9 cellular contexts compared by ENCODE assay signal in genomic region chr17:63497708-63498483, GRCh38. TPM values are rescaled to one million over a fixed set of nuclear protein-coding genes. Genes with fewer than 3 reads are reported as not detected.
DNase-seq lines count a peak whose midpoint lies in the region; ATAC-seq, FAIRE-seq and TF ChIP-seq lines count a peak whose summit lies in the region.
"Had no signal": no experiment of that assay in that cellular context is flagged by ENCODE, and none has a peak within 500 bp of the region (broad histone marks: within the 10 kb centered on the region; RNA-seq: fewer than 3 reads in every experiment).

No MANE protein-coding gene starts in this region.

- intact Hi-C loops in HepG2 (cut with micrococcal nuclease; ENCODE audit: unreplicated experiment): no loop called here
- intact Hi-C loops in posterior vena cava (cut with DNase I): no loop called here
- intact Hi-C loops in PC-9 (cut with micrococcal nuclease; ENCODE audit: unreplicated experiment): no loop called here

- TF ChIP-seq EP300 in HepG2 (IDR thresholded peaks at IDR 0.05; ENCODE audit: low read depth in 2 of 2, low read length in 2 of 2) (no peak), HepG2 (CRISPR knock-in tag; IDR thresholded peaks at IDR 0.05; ENCODE audit: borderline replicate concordance) (no peak)

- TF ChIP-seq RAD21 in HepG2 (CRISPR knock-in tag; IDR thresholded peaks at IDR 0.05): peak; percentile 57

- H3K27ac ChIP-seq in DND-41 (ENCODE audit: low read length) (no peak overlapping the region), SU-DHL-6 (ENCODE audit: low read depth, low read length) (no peak overlapping the region), HepG2 (ENCODE audit: extremely low read length, insufficient read depth, low read length) (no peak overlapping the region), PC-9 (no peak overlapping the region)

- FAIRE-seq in HepG2 (lab: Jason Lieb, UNC): peak; percentile 15

- H4K20me1 ChIP-seq in DND-41 (ENCODE audit: insufficient read depth, low read length): no peaks in the 10 kb centered on the region
- no peaks in the 10 kb centered on the region for H4K20me1 ChIP-seq in SU-DHL-6 (ENCODE audit: low read depth, low read length)
- no peaks in the 10 kb centered on the region for H4K20me1 ChIP-seq in HepG2 (ENCODE audit: insufficient read depth, low read length)
- H4K20me1 ChIP-seq in PC-9 (ENCODE audit: insufficient read depth): no peaks in the 10 kb centered on the region; the same call in 1 of the 2 replicates

- 54% methylated on average over 12 of the region's 16 CpGs for WGBS in HepG2 (ENCODE audit: low lambda C conversion rate)

- CTCF ChIA-PET in HepG2 (lab: Yijun Ruan, JAX; ENCODE audit: low intra/inter-chr PET ratio, low total read pairs): interaction anchor here (0.7 kb wide), 1 partner anchor 126 kb away, joined by 3 read pairs; no protein-coding TSS in a partner anchor
- CTCF ChIA-PET in PC-9 (lab: Charles Lee): no interaction called here

- ATAC-seq in DND-41 (ENCODE audit: insufficient read depth, low read depth) (peak; percentile 73; the same call in 2 of the 3 replicates), HepG2 (peak; percentile 86), HG03097 (IDR thresholded peaks at IDR 0.05; ENCODE audit: low FRiP score, unreplicated experiment) (no peak), GM21515 (IDR thresholded peaks at IDR 0.05; ENCODE audit: unreplicated experiment) (no peak)

- DNase-seq in DND-41: peak; percentile 38
- peak; percentile 53 for DNase-seq in Jurkat, Clone E6-1 (ENCODE audit: low read depth, low spot score)
- peak; percentile 62 for DNase-seq in HepG2 (ENCODE audit: low spot score)
- no peak for DNase-seq in posterior vena cava (ENCODE audit: low spot score)
- no peak for DNase-seq in PC-9
- DNase-seq: activated CD4-positive, CD25-positive, alpha-beta regulatory T cell had no signal

- TF ChIP-seq CTCF in DND-41 (IDR thresholded peaks at IDR 0.05; ENCODE audit: borderline replicate concordance, extremely low read depth, low read length, poor library complexity, severe bottlenecking) (peak; percentile 43), SU-DHL-6 (IDR thresholded peaks at IDR 0.05; ENCODE audit: insufficient read depth, low read length, poor library complexity, severe bottlenecking) (peak; percentile 17), HepG2 (CRISPR knock-in tag; IDR thresholded peaks at IDR 0.05) (peak; percentile 81), PC-9 (conservative IDR thresholded peaks at IDR 0.05) (no peak; the same call in 1 of the 2 replicates)

- BruUV-seq in HepG2 (replicated peaks; lab: Mats Ljungman, UMichigan) (no TSS peak), PC-9 (replicated peaks; lab: Mats Ljungman, UMichigan) (no TSS peak)

- no peaks in the 10 kb centered on the region for H3K4me1 ChIP-seq in DND-41 (ENCODE audit: insufficient read depth, low read length)
- H3K4me1 ChIP-seq in HepG2 (ENCODE audit: insufficient read depth, low read length): peaks cover 31% of the 10 kb centered on the region
- H3K4me1 ChIP-seq in PC-9 (replicated peaks; ENCODE audit: insufficient read depth): no peaks in the 10 kb centered on the region

- H3F3A ChIP-seq in SU-DHL-6 (ENCODE audit: insufficient read depth): no peaks in the 10 kb centered on the region
- no peaks in the 10 kb centered on the region for H3F3A ChIP-seq in PC-9 (ENCODE audit: insufficient read depth, low read depth)

- H3K36me3 ChIP-seq in DND-41 (ENCODE audit: insufficient read depth, low read length): no peaks in the 10 kb centered on the region
- H3K36me3 ChIP-seq in SU-DHL-6 (ENCODE audit: low read length): no peaks in the 10 kb centered on the region
- no peaks in the 10 kb centered on the region for H3K36me3 ChIP-seq in HepG2 (replicated peaks in 1 of 2; ENCODE audit: control insufficient read depth in 1 of 2, insufficient read depth in 2 of 2, low read length in 2 of 2)
- H3K36me3 ChIP-seq in PC-9 (ENCODE audit: low read depth): no peaks in the 10 kb centered on the region

- POLR2A ChIA-PET in HepG2 (lab: Yijun Ruan, JAX): no interaction called here
- POLR2A ChIA-PET in PC-9 (lab: Charles Lee; ENCODE audit: unreplicated experiment): interaction anchor here (0.5 to 0.6 kb wide), 2 partner anchors 12 to 124 kb away, joined by 4 to 36 read pairs; no protein-coding TSS in a partner anchor

- H3K27me3 ChIP-seq in DND-41 (ENCODE audit: insufficient read depth, low read length, poor library complexity) (peaks cover 2% of the 10 kb centered on the region), SU-DHL-6 (ENCODE audit: low read length) (no peaks in the 10 kb centered on the region), HepG2 (ENCODE audit: control insufficient read depth in 1 of 2, insufficient read depth in 2 of 2, low read length in 2 of 2) (peaks cover 7 to 51% of the 10 kb centered on the region in 2 experiments; a peak in 4 of 5 replicates), PC-9 (ENCODE audit: insufficient read depth, low read depth) (peaks cover 54% of the 10 kb centered on the region)

- no peak overlapping the region for H3K4me3 ChIP-seq in DND-41 (ENCODE audit: low read depth in 1 of 2, low read length in 2 of 2)
- H3K4me3 ChIP-seq in Jurkat, Clone E6-1 (ENCODE audit: low read length): no peak overlapping the region
- H3K4me3 ChIP-seq in SU-DHL-6 (ENCODE audit: insufficient read depth, low read length, poor library complexity, severe bottlenecking): no peak overlapping the region
- H3K4me3 ChIP-seq in HepG2 (replicated peaks in 1 of 3; ENCODE audit: insufficient read depth in 1 of 3, low read depth in 2 of 3, low read length in 3 of 3): peak overlapping the region in 1 of 3 experiments; percentile 45; a peak in 1 of 6 replicates
- no peak overlapping the region for H3K4me3 ChIP-seq in PC-9

- H3K79me2 ChIP-seq in DND-41 (ENCODE audit: insufficient read depth, low read length) (no peaks in the 10 kb centered on the region), SU-DHL-6 (ENCODE audit: insufficient read depth, low read length) (no peaks in the 10 kb centered on the region), HepG2 (ENCODE audit: insufficient read depth, low read length) (no peaks in the 10 kb centered on the region), PC-9 (ENCODE audit: low read depth) (no peaks in the 10 kb centered on the region)

- H3K4me2 ChIP-seq in DND-41 (ENCODE audit: insufficient read depth, low read length): no peak overlapping the region
- H3K4me2 ChIP-seq in SU-DHL-6 (ENCODE audit: low read depth, low read length, poor library complexity, severe bottlenecking): no peak overlapping the region
- peak overlapping the region; percentile 66 for H3K4me2 ChIP-seq in HepG2 (ENCODE audit: low read depth, low read length)
- no peak overlapping the region for H3K4me2 ChIP-seq in PC-9

- H3K9me3 ChIP-seq in DND-41 (ENCODE audit: insufficient read depth, low read length, severe bottlenecking) (no peaks in the 10 kb centered on the region), SU-DHL-6 (ENCODE audit: insufficient read depth, low read length) (no peaks in the 10 kb centered on the region), HepG2 (ENCODE audit: low read length) (no peaks in the 10 kb centered on the region), PC-9 (ENCODE audit: insufficient read depth, low read depth) (no peaks in the 10 kb centered on the region)

- TF ChIP-seq POLR2A in HepG2 (IDR thresholded peaks at IDR 0.05; ENCODE audit: insufficient read depth in 1 of 2, low read depth in 2 of 2, low read length in 2 of 2): no peak

- in situ Hi-C loops in HepG2 (cut with HindIII; ENCODE audit: extremely low pct_ligation_motif_present, low pct_unique_long_range_greater_than_20kb): no loop called here

- H3K9me2 ChIP-seq in SU-DHL-6 (replicated peaks; ENCODE audit: insufficient read depth, low read length) (no peaks in the 10 kb centered on the region), PC-9 (ENCODE audit: insufficient read depth) (no peaks in the 10 kb centered on the region)

- H3K9ac ChIP-seq in DND-41 (ENCODE audit: low read depth, low read length) (no peak overlapping the region), SU-DHL-6 (ENCODE audit: low read length) (no peak overlapping the region), HepG2 (ENCODE audit: insufficient read depth, low read depth, low read length) (no peak overlapping the region)

- H2AFZ ChIP-seq in DND-41 (ENCODE audit: low read depth, low read length) (no peak overlapping the region), SU-DHL-6 (ENCODE audit: low read depth, low read length, severe bottlenecking) (no peak overlapping the region), HepG2 (ENCODE audit: low read length) (no peak overlapping the region), PC-9 (no peak overlapping the region)

RNA-seq across cellular contexts. Expression of gene ACE, which starts 21.0 kb away (rescaled TPM):
- polyA plus RNA-seq in Jurkat, Clone E6-1 (2012; ENCODE audit: insufficient read depth, insufficient read length): 1.2 TPM
- total RNA-seq in HepG2 (2016; rRNA removed; fragmentation: Illumina TruSeq; extraction: Trizol): 0.13 TPM in 1 of 2 replicates, not detected in the other
- total RNA-seq in HepG2 (2016; cell fraction: cytosol; rRNA removed; fragmentation: Illumina TruSeq; extraction: Trizol; ENCODE audit: low read depth): not detected in 2 replicates
- total RNA-seq in HepG2 (2016; cell fraction: insoluble cytoplasmic fraction; rRNA removed; fragmentation: Illumina TruSeq; extraction: Trizol): 0.15 TPM in 1 of 2 replicates, not detected in the other
- not detected in 2 replicates for total RNA-seq in HepG2 (2016; cell fraction: membrane; rRNA removed; fragmentation: Illumina TruSeq; extraction: Trizol)
- total RNA-seq in HepG2 (2016; cell fraction: nucleus; rRNA removed; fragmentation: Illumina TruSeq; extraction: Trizol): not detected in 2 replicates
- polyA plus RNA-seq in HepG2 (2011; rRNA removed): 0.03 and 0.08 TPM in 2 replicates
- polyA plus RNA-seq in HepG2 (2011; cell fraction: cytosol; rRNA removed): 0.05 TPM in 1 of 2 replicates, not detected in the other
- 0.09 and 0.11 TPM in 2 replicates for polyA plus RNA-seq in HepG2 (2011; cell fraction: nucleus; rRNA removed)
- 0.13 and 0.23 TPM in 2 replicates for polyA plus RNA-seq in HepG2 (2012)
- not detected in 2 replicates for polyA plus RNA-seq in HepG2 (2016; cell fraction: cytosol; fragmentation: Illumina TruSeq; extraction: Trizol; ENCODE audit: low read depth)
- not detected in 2 replicates for polyA plus RNA-seq in HepG2 (2016; cell fraction: insoluble cytoplasmic fraction; fragmentation: Illumina TruSeq; extraction: Trizol; ENCODE audit: low read depth)
- not detected in 2 replicates for polyA plus RNA-seq in HepG2 (2016; cell fraction: membrane; fragmentation: Illumina TruSeq; extraction: Trizol; ENCODE audit: low read depth)
- polyA plus RNA-seq in HepG2 (2016; cell fraction: nucleus; fragmentation: Illumina TruSeq; extraction: Trizol; ENCODE audit: insufficient read depth, low read depth): 0.56 TPM in 1 of 2 replicates, not detected in the other
- polyA minus RNA-seq in HepG2 (2011; rRNA and poly(A)+ RNA removed; ENCODE audit: low replicate concordance): 0.37 TPM in 1 of 2 replicates, not detected in the other
- polyA minus RNA-seq in HepG2 (2011; cell fraction: cytosol; rRNA and poly(A)+ RNA removed): not detected in 2 replicates
- polyA minus RNA-seq in HepG2 (2011; cell fraction: nucleus; rRNA and poly(A)+ RNA removed): 0.26 TPM in 1 of 2 replicates, not detected in the other
- 10 to 100 TPM in 1 of 2 donors, 1 to 10 TPM in 1; 9.9 to 16.3 TPM for total RNA-seq in posterior vena cava
- 0.76 and 1.4 TPM in 2 replicates for total RNA-seq in PC-9 (2021)

RNA-seq across cellular contexts. Expression of gene KCNH6, which starts 25.3 kb away (rescaled TPM):
- polyA plus RNA-seq in Jurkat, Clone E6-1 (2012; ENCODE audit: insufficient read depth, insufficient read length): not detected
- 0.08 and 0.18 TPM in 2 replicates for total RNA-seq in HepG2 (2016; rRNA removed; fragmentation: Illumina TruSeq; extraction: Trizol)
- total RNA-seq in HepG2 (2016; cell fraction: cytosol; rRNA removed; fragmentation: Illumina TruSeq; extraction: Trizol; ENCODE audit: low read depth): not detected in 2 replicates
- 0.09 TPM in 1 of 2 replicates, not detected in the other for total RNA-seq in HepG2 (2016; cell fraction: insoluble cytoplasmic fraction; rRNA removed; fragmentation: Illumina TruSeq; extraction: Trizol)
- 0.09 and 0.10 TPM in 2 replicates for total RNA-seq in HepG2 (2016; cell fraction: membrane; rRNA removed; fragmentation: Illumina TruSeq; extraction: Trizol)
- total RNA-seq in HepG2 (2016; cell fraction: nucleus; rRNA removed; fragmentation: Illumina TruSeq; extraction: Trizol): 0.13 TPM in 1 of 2 replicates, not detected in the other
- 0.05 and 0.18 TPM in 2 replicates for polyA plus RNA-seq in HepG2 (2011; rRNA removed)
- 0.04 and 0.06 TPM in 2 replicates for polyA plus RNA-seq in HepG2 (2011; cell fraction: cytosol; rRNA removed)
- 0.19 and 0.45 TPM in 2 replicates for polyA plus RNA-seq in HepG2 (2011; cell fraction: nucleus; rRNA removed)
- 0.15 and 0.44 TPM in 2 replicates for polyA plus RNA-seq in HepG2 (2012)
- 0.05 and 0.06 TPM in 2 replicates for polyA plus RNA-seq in HepG2 (2016; cell fraction: cytosol; fragmentation: Illumina TruSeq; extraction: Trizol; ENCODE audit: low read depth)
- polyA plus RNA-seq in HepG2 (2016; cell fraction: insoluble cytoplasmic fraction; fragmentation: Illumina TruSeq; extraction: Trizol; ENCODE audit: low read depth): 0.05 TPM in 1 of 2 replicates, not detected in the other
- 0.06 and 0.10 TPM in 2 replicates for polyA plus RNA-seq in HepG2 (2016; cell fraction: membrane; fragmentation: Illumina TruSeq; extraction: Trizol; ENCODE audit: low read depth)
- polyA plus RNA-seq in HepG2 (2016; cell fraction: nucleus; fragmentation: Illumina TruSeq; extraction: Trizol; ENCODE audit: insufficient read depth, low read depth): 0.12 and 0.29 TPM in 2 replicates
- polyA minus RNA-seq in HepG2 (2011; rRNA and poly(A)+ RNA removed; ENCODE audit: low replicate concordance): 0.08 TPM in 1 of 2 replicates, not detected in the other
- not detected in 2 replicates for polyA minus RNA-seq in HepG2 (2011; cell fraction: cytosol; rRNA and poly(A)+ RNA removed)
- polyA minus RNA-seq in HepG2 (2011; cell fraction: nucleus; rRNA and poly(A)+ RNA removed): 0.13 and 0.25 TPM in 2 replicates
- total RNA-seq in posterior vena cava: not detected
- total RNA-seq in PC-9 (2021): not detected in 2 replicates

RNA-seq across cellular contexts. Expression of gene CYB561, which starts 51.8 kb away (rescaled TPM):
- polyA plus RNA-seq in Jurkat, Clone E6-1 (2012; ENCODE audit: insufficient read depth, insufficient read length): not detected
- total RNA-seq in HepG2 (2016; rRNA removed; fragmentation: Illumina TruSeq; extraction: Trizol): 3.1 and 6.7 TPM in 2 replicates
- 2.0 TPM in 2 replicates for total RNA-seq in HepG2 (2016; cell fraction: cytosol; rRNA removed; fragmentation: Illumina TruSeq; extraction: Trizol; ENCODE audit: low read depth)
- 3.7 and 6.3 TPM in 2 replicates for total RNA-seq in HepG2 (2016; cell fraction: insoluble cytoplasmic fraction; rRNA removed; fragmentation: Illumina TruSeq; extraction: Trizol)
- total RNA-seq in HepG2 (2016; cell fraction: membrane; rRNA removed; fragmentation: Illumina TruSeq; extraction: Trizol): 5.5 and 6.5 TPM in 2 replicates
- 3.5 and 4.9 TPM in 2 replicates for total RNA-seq in HepG2 (2016; cell fraction: nucleus; rRNA removed; fragmentation: Illumina TruSeq; extraction: Trizol)
- 1.5 and 1.6 TPM in 2 replicates for polyA plus RNA-seq in HepG2 (2011; rRNA removed)
- polyA plus RNA-seq in HepG2 (2011; cell fraction: cytosol; rRNA removed): 1.1 and 1.3 TPM in 2 replicates
- polyA plus RNA-seq in HepG2 (2011; cell fraction: nucleus; rRNA removed): 2.1 and 2.4 TPM in 2 replicates
- polyA plus RNA-seq in HepG2 (2012): 1.1 and 1.3 TPM in 2 replicates
- 1.9 and 2.3 TPM in 2 replicates for polyA plus RNA-seq in HepG2 (2016; cell fraction: cytosol; fragmentation: Illumina TruSeq; extraction: Trizol; ENCODE audit: low read depth)
- 3.5 and 4.0 TPM in 2 replicates for polyA plus RNA-seq in HepG2 (2016; cell fraction: insoluble cytoplasmic fraction; fragmentation: Illumina TruSeq; extraction: Trizol; ENCODE audit: low read depth)
- 4.5 and 4.6 TPM in 2 replicates for polyA plus RNA-seq in HepG2 (2016; cell fraction: membrane; fragmentation: Illumina TruSeq; extraction: Trizol; ENCODE audit: low read depth)
- polyA plus RNA-seq in HepG2 (2016; cell fraction: nucleus; fragmentation: Illumina TruSeq; extraction: Trizol; ENCODE audit: insufficient read depth, low read depth): 9.1 TPM in 2 replicates
- 10.1 and 69.6 TPM in 2 replicates for polyA minus RNA-seq in HepG2 (2011; rRNA and poly(A)+ RNA removed; ENCODE audit: low replicate concordance)
- polyA minus RNA-seq in HepG2 (2011; cell fraction: cytosol; rRNA and poly(A)+ RNA removed): 1.1 TPM in 2 replicates
- polyA minus RNA-seq in HepG2 (2011; cell fraction: nucleus; rRNA and poly(A)+ RNA removed): 1.4 and 2.6 TPM in 2 replicates
- 10 to 100 TPM; 21.3 to 26.2 TPM for total RNA-seq in posterior vena cava
- total RNA-seq in PC-9 (2021): 61.6 and 71.6 TPM in 2 replicates

RNA-seq across cellular contexts. Expression of gene DCAF7, which starts 52.4 kb away (rescaled TPM):
- 81.2 TPM for polyA plus RNA-seq in Jurkat, Clone E6-1 (2012; ENCODE audit: insufficient read depth, insufficient read length)
- total RNA-seq in HepG2 (2016; rRNA removed; fragmentation: Illumina TruSeq; extraction: Trizol): 55.2 and 77.5 TPM in 2 replicates
- total RNA-seq in HepG2 (2016; cell fraction: cytosol; rRNA removed; fragmentation: Illumina TruSeq; extraction: Trizol; ENCODE audit: low read depth): 10.3 and 11.9 TPM in 2 replicates
- total RNA-seq in HepG2 (2016; cell fraction: insoluble cytoplasmic fraction; rRNA removed; fragmentation: Illumina TruSeq; extraction: Trizol): 58.9 and 68.6 TPM in 2 replicates
- 23.2 and 25.5 TPM in 2 replicates for total RNA-seq in HepG2 (2016; cell fraction: membrane; rRNA removed; fragmentation: Illumina TruSeq; extraction: Trizol)
- 33.1 and 38.3 TPM in 2 replicates for total RNA-seq in HepG2 (2016; cell fraction: nucleus; rRNA removed; fragmentation: Illumina TruSeq; extraction: Trizol)
- 73.4 and 77.0 TPM in 2 replicates for polyA plus RNA-seq in HepG2 (2011; rRNA removed)
- polyA plus RNA-seq in HepG2 (2011; cell fraction: cytosol; rRNA removed): 62.7 and 66.5 TPM in 2 replicates
- 61.2 and 63.3 TPM in 2 replicates for polyA plus RNA-seq in HepG2 (2011; cell fraction: nucleus; rRNA removed)
- 84.0 and 84.1 TPM in 2 replicates for polyA plus RNA-seq in HepG2 (2012)
- 12.2 and 14.0 TPM in 2 replicates for polyA plus RNA-seq in HepG2 (2016; cell fraction: cytosol; fragmentation: Illumina TruSeq; extraction: Trizol; ENCODE audit: low read depth)
- 61.4 and 80.4 TPM in 2 replicates for polyA plus RNA-seq in HepG2 (2016; cell fraction: insoluble cytoplasmic fraction; fragmentation: Illumina TruSeq; extraction: Trizol; ENCODE audit: low read depth)
- 15.8 and 16.0 TPM in 2 replicates for polyA plus RNA-seq in HepG2 (2016; cell fraction: membrane; fragmentation: Illumina TruSeq; extraction: Trizol; ENCODE audit: low read depth)
- polyA plus RNA-seq in HepG2 (2016; cell fraction: nucleus; fragmentation: Illumina TruSeq; extraction: Trizol; ENCODE audit: insufficient read depth, low read depth): 37.9 and 40.9 TPM in 2 replicates
- polyA minus RNA-seq in HepG2 (2011; rRNA and poly(A)+ RNA removed; ENCODE audit: low replicate concordance): 107 and 220 TPM in 2 replicates
- polyA minus RNA-seq in HepG2 (2011; cell fraction: cytosol; rRNA and poly(A)+ RNA removed): 41.2 and 49.1 TPM in 2 replicates
- polyA minus RNA-seq in HepG2 (2011; cell fraction: nucleus; rRNA and poly(A)+ RNA removed): 35.0 and 40.7 TPM in 2 replicates
- total RNA-seq in posterior vena cava: 10 to 100 TPM; 48.4 to 48.6 TPM
- total RNA-seq in PC-9 (2021): 62.2 and 78.9 TPM in 2 replicates

Comparison
In these comparisons a context has a peak if more than half of its experiments do, and no peak if none do; other contexts are left out.
1. ATAC-seq: peak in DND-41 (single experiment) and HepG2 (single experiment); none in HG03097 (single experiment) and GM21515 (single experiment).
2. DNase-seq: peak in DND-41 (single experiment), Jurkat, Clone E6-1 (single experiment) and HepG2 (single experiment); none in posterior vena cava (single experiment) and PC-9 (0 of 2).